In the genomic region with DNA sequence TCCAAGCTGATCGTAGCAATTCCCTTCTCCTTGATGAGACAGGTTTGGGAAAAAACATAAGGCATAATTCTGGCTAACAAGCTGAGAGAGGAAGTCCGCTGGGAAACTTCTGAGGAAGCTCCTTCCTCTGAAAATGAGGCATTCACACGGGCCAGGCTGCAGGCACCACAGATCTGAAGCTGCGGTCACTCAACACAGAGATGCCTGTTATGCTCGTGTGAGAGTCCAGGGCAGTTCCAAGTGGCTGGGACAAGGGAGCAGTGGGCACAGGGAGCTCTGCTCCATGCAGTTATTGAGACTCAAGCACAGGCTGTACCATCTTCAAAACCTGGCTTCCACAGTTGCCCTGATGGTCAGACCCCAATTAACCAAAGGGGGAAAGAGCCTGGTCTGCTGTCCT, we compare ENCODE assay signal across 1 cellular context.
TF ChIP-seq lines count a peak whose summit lies in the region.

No MANE protein-coding gene starts in this region.

TF ChIP-seq in HepG2, 621 proteins besides CTCF, POLR2A, EP300 and RAD21 (continued from another document):
- TF ChIP-seq, protein P1, sequence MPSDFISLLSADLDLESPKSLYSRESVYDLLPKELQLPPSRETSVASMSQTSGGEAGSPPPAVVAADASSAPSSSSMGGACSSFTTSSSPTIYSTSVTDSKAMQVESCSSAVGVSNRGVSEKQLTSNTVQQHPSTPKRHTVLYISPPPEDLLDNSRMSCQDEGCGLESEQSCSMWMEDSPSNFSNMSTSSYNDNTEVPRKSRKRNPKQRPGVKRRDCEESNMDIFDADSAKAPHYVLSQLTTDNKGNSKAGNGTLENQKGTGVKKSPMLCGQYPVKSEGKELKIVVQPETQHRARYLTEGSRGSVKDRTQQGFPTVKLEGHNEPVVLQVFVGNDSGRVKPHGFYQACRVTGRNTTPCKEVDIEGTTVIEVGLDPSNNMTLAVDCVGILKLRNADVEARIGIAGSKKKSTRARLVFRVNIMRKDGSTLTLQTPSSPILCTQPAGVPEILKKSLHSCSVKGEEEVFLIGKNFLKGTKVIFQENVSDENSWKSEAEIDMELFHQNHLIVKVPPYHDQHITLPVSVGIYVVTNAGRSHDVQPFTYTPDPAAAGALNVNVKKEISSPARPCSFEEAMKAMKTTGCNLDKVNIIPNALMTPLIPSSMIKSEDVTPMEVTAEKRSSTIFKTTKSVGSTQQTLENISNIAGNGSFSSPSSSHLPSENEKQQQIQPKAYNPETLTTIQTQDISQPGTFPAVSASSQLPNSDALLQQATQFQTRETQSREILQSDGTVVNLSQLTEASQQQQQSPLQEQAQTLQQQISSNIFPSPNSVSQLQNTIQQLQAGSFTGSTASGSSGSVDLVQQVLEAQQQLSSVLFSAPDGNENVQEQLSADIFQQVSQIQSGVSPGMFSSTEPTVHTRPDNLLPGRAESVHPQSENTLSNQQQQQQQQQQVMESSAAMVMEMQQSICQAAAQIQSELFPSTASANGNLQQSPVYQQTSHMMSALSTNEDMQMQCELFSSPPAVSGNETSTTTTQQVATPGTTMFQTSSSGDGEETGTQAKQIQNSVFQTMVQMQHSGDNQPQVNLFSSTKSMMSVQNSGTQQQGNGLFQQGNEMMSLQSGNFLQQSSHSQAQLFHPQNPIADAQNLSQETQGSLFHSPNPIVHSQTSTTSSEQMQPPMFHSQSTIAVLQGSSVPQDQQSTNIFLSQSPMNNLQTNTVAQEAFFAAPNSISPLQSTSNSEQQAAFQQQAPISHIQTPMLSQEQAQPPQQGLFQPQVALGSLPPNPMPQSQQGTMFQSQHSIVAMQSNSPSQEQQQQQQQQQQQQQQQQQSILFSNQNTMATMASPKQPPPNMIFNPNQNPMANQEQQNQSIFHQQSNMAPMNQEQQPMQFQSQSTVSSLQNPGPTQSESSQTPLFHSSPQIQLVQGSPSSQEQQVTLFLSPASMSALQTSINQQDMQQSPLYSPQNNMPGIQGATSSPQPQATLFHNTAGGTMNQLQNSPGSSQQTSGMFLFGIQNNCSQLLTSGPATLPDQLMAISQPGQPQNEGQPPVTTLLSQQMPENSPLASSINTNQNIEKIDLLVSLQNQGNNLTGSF (CRISPR knock-in tag; IDR thresholded peaks at IDR 0.05) = no peak
- TF ChIP-seq TSC22D2 (CRISPR knock-in tag; IDR thresholded peaks at IDR 0.05; ENCODE audit: borderline replicate concordance) (no peak), ZNF549 (CRISPR knock-in tag; IDR thresholded peaks at IDR 0.05) (no peak), ZNF138 (CRISPR knock-in tag; IDR thresholded peaks at IDR 0.05; ENCODE audit: low read depth) (no peak)
- TF ChIP-seq, protein P2, sequence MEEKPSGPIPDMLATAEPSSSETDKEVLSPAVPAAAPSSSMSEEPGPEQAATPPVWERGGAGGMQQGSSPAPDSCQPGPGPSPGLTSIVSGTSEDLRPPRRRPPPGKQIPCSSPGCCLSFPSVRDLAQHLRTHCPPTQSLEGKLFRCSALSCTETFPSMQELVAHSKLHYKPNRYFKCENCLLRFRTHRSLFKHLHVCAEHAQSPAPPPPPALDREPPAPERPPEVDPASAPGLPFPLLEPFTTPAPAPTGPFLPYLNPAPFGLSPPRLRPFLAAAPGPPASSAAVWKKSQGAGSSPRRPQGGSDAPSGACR (CRISPR knock-in tag; IDR thresholded peaks at IDR 0.05) = no peak
